ENCODE assay signal across 8 cellular contexts in the genomic region with DNA sequence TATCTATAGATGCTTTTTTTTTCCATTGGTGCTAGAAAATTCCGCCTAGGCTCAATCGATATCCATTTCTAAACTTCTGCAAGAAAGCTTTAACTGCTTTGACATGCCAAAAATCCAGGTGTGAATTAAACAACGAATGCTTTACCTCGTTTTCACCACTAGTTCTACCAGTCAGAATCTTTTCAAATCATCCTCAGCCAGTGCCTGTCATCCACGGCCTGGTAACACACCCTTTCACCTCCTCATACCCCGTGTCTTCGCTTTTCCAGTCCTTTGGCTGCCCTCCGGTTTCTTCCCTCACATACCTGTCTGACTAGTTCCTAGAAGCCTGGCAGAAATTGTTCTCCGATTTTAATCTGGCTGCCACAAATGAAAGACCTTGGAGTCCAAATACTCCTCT. TPM values are rescaled to one million over a fixed set of nuclear protein-coding genes. Genes with fewer than 3 reads are reported as not detected.
DNase-seq lines count a peak whose midpoint lies in the region; ATAC-seq, FAIRE-seq and TF ChIP-seq lines count a peak whose summit lies in the region.

No MANE protein-coding gene starts in this region.

- CTCF ChIA-PET in GM12878 (lab: Yijun Ruan, JAX) = interaction anchor here (1.1 to 1.6 kb wide), 3 partner anchors 9 to 136 kb away, joined by 4 to 10 read pairs (median 4); a partner anchor contains a TSS

- H2AFZ ChIP-seq in GM12878 (ENCODE audit: control insufficient read depth, low read depth, low read length) = no peak overlapping the region

- no peaks in the 10 kb centered on the region for H3K9me3 Mint-ChIP-seq in memory B cell

- H4K20me1 ChIP-seq in GM12878 (ENCODE audit: control insufficient read depth, insufficient read depth) = no peaks in the 10 kb centered on the region

- ATAC-seq in GM12878 = peak; percentile 50
- peak; percentile 33 for ATAC-seq in memory B cell (ENCODE audit: low read depth)
- ATAC-seq in HG03039 (IDR thresholded peaks at IDR 0.05; ENCODE audit: unreplicated experiment) = no peak
- ATAC-seq in GM18909 (IDR thresholded peaks at IDR 0.05; ENCODE audit: poor library complexity, unreplicated experiment) = no peak

- SMC1A ChIA-PET in GM12878 (lab: Charles Lee; ENCODE audit: uncharacterized antibody, unreplicated experiment) = interaction anchor here (1.0 to 2.8 kb wide), 3 partner anchors 35 to 119 kb away, joined by 3 to 12 read pairs (median 8); a partner anchor contains a TSS

- TF ChIP-seq EP300 in GM12878 (IDR thresholded peaks at IDR 0.05; ENCODE audit: borderline replicate concordance in 1 of 2, control insufficient read depth in 1 of 2, low read depth in 2 of 2, low read length in 2 of 2) = no peak

- TF ChIP-seq CTCF in LNCaP clone FGC (IDR thresholded peaks at IDR 0.05; ENCODE audit: control insufficient read depth, extremely low read depth, insufficient read depth) (peak; percentile 25; the same call in 1 of the 2 replicates), GM12878 (IDR thresholded peaks at IDR 0.05 in 2 of 3, conservative IDR thresholded peaks at IDR 0.05 in 1 of 3; ENCODE audit: control insufficient read depth in 2 of 3, extremely low read depth in 1 of 3, insufficient read depth in 1 of 3, low read depth in 3 of 3, low read length in 3 of 3) (0 out of 6 replicates have a peak, but pooled peaks of 1 of the 3 experiments have one; percentile 24)

- intact Hi-C loops in GM12878 (cut with micrococcal nuclease; ENCODE audit: unreplicated experiment) = loop anchor here (10.0 kb wide), 1 partner anchor 132 kb away; no protein-coding TSS in a partner anchor

- H3K4me2 ChIP-seq in GM12878 (ENCODE audit: control insufficient read depth, insufficient read depth) = no peak overlapping the region

- H3K4me3 ChIP-seq in LNCaP clone FGC (ENCODE audit: low read depth, low read length) (peak overlapping the region; percentile 68), GM12878 (no peak overlapping the region)

- no peak for TF ChIP-seq POLR2A in GM12878 (IDR thresholded peaks at IDR 0.05; ENCODE audit: low read depth, low read length)

- H3K9ac ChIP-seq in GM12878 (ENCODE audit: control insufficient read depth, insufficient read depth, low read length) = no peak overlapping the region

- no peaks in the 10 kb centered on the region; a peak in 1 of 4 replicates for H3K27me3 ChIP-seq in GM12878 (replicated peaks in 1 of 2; ENCODE audit: control insufficient read depth in 2 of 2, insufficient read depth in 2 of 2, low read length in 1 of 2)

- POLR2A ChIA-PET in GM12878 (lab: Charles Lee) = no interaction called here

- H3K36me3 ChIP-seq in GM12878 (ENCODE audit: control insufficient read depth in 2 of 2, insufficient read depth in 2 of 2, low read length in 1 of 2) = no peaks in the 10 kb centered on the region

- H3K4me1 ChIP-seq in GM12878 (ENCODE audit: control insufficient read depth, insufficient read depth, low read length) = peaks cover 4% of the 10 kb centered on the region

- BruUV-seq in GM12878 (replicated peaks; lab: Mats Ljungman, UMichigan) = no TSS peak

- in situ Hi-C loops in G401 (cut with HindIII; ENCODE audit: low sequenced_read_pairs) = no loop called here
- in situ Hi-C loops in GM12878 (cut with MboI) = no loop called here

- no peaks in the 10 kb centered on the region for H3K9me3 ChIP-seq in GM12878 (replicated peaks; ENCODE audit: control insufficient read depth, insufficient read depth, low read length)

- RAD21 ChIA-PET in GM12878 (lab: Charles Lee; ENCODE audit: unreplicated experiment) = interaction anchor here (0.6 kb wide), 1 partner anchor 686 kb away, joined by 3 read pairs; no protein-coding TSS in a partner anchor

- no peaks in the 10 kb centered on the region for H3K27me3 Mint-ChIP-seq in memory B cell

- WGBS in GM12878 (ENCODE audit: insufficient coverage, insufficient replicate concordance, low lambda C conversion rate, missing lambda C conversion rate) = 36% methylated on average over 9 of the region's 9 CpGs

- no peak for FAIRE-seq in GM12878 (lab: Jason Lieb, UNC)

- peaks cover 11% of the 10 kb centered on the region for H3K4me1 Mint-ChIP-seq in memory B cell

- peak overlapping the region; percentile 10 for H3K4me3 Mint-ChIP-seq in memory B cell

- no peaks in the 10 kb centered on the region for H3K79me2 ChIP-seq in GM12878 (ENCODE audit: control insufficient read depth, insufficient read depth, low read length)

- peak overlapping the region; percentile 86 for H3K27ac Mint-ChIP-seq in memory B cell

- TF ChIP-seq RAD21 in GM12878 (IDR thresholded peaks at IDR 0.05; ENCODE audit: insufficient read depth, low read depth, low read length) = no peak

- H3K36me3 Mint-ChIP-seq in memory B cell = no peaks in the 10 kb centered on the region

- DNase-seq in G401 (ENCODE audit: low spot score) = peak; percentile 59
- peak; percentile 90 for DNase-seq in LNCaP clone FGC (ENCODE audit: low read depth)
- no peak for DNase-seq in GM12878 (ENCODE audit: low read depth, low spot score)
- DNase-seq in memory B cell (ENCODE audit: low spot score in 2 of 2) = peak in 1 of 2 donors; percentile 20
- DNase-seq in COLO668 (lab: John Stamatoyannopoulos, UW; ENCODE audit: unreplicated experiment) = no peak
- no peak for DNase-seq in OCI-M2 (lab: John Stamatoyannopoulos, UW; ENCODE audit: unreplicated experiment)

- H3K27ac ChIP-seq in GM12878 (ENCODE audit: control insufficient read depth, insufficient read depth) = no peak overlapping the region

TF ChIP-seq in GM12878, 131 proteins besides CTCF, POLR2A, EP300 and RAD21:
- TF ChIP-seq FOS (IDR thresholded peaks at IDR 0.05; ENCODE audit: borderline replicate concordance, extremely low read depth, insufficient read length) = no peak
- TF ChIP-seq, protein P1, sequence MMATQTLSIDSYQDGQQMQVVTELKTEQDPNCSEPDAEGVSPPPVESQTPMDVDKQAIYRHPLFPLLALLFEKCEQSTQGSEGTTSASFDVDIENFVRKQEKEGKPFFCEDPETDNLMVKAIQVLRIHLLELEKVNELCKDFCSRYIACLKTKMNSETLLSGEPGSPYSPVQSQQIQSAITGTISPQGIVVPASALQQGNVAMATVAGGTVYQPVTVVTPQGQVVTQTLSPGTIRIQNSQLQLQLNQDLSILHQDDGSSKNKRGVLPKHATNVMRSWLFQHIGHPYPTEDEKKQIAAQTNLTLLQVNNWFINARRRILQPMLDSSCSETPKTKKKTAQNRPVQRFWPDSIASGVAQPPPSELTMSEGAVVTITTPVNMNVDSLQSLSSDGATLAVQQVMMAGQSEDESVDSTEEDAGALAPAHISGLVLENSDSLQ (IDR thresholded peaks at IDR 0.05) = 0 out of 2 replicates have a peak, but pooled peaks have one; percentile 21
TF ChIP-seq in GM12878: peak in this region for 1.

RNA-seq across cellular contexts. Expression of a gene that starts 1.4 kb away (rescaled TPM):
- 20.7 and 38.5 TPM in 2 replicates for total RNA-seq in G401 (2014; rRNA removed; shearing (Covaris generic))
- 47.9 and 54.4 TPM in 2 replicates for total RNA-seq in GM12878 (2013; cell fraction: nucleolus; rRNA removed)
- total RNA-seq in GM12878 (2014; rRNA removed) (1.7 and 2.0 TPM in 2 replicates), GM12878 (2014; rRNA removed; fragmentation: Illumina TruSeq; extraction: Trizol) (1.9 and 2.1 TPM in 2 replicates), GM12878 (2021) (3.1 and 5.2 TPM in 2 replicates)
- 3.9 TPM for polyA plus RNA-seq in GM12878 (2011; ENCODE audit: low read depth)
- polyA plus RNA-seq in GM12878 (2011; rRNA removed) (12.9 and 16.3 TPM in 2 replicates), GM12878 (2014; fragmentation: Illumina TruSeq; extraction: Trizol) (3.6 and 4.2 TPM in 2 replicates), GM12878 (2014; fragmentation: Nextera tagmentation; extraction: Ambion mirVana) (under 1 TPM; 0.50 to 0.64 TPM), GM12878 (2014; rRNA removed) (2.9 and 3.6 TPM in 2 replicates), GM12878 (2016; fragmentation: Nextera tagmentation; extraction: Ambion mirVana) (1 to 10 TPM; 1.5 to 2.4 TPM)
- polyA plus RNA-seq in GM12878 (2011; cell fraction: cytosol; rRNA removed) = 18.6 and 19.4 TPM in 2 replicates
- 96.2 and 117 TPM in 2 replicates for polyA plus RNA-seq in GM12878 (2011; cell fraction: nucleus; rRNA removed)
- 4.9 and 5.4 TPM in 2 replicates for polyA plus RNA-seq in GM12878 (2012)
- polyA minus RNA-seq in GM12878 (2011; rRNA and poly(A)+ RNA removed) = 10.8 and 12.0 TPM in 2 replicates
- 7.2 and 9.0 TPM in 2 replicates for polyA minus RNA-seq in GM12878 (2011; cell fraction: cytosol; rRNA and poly(A)+ RNA removed)
- polyA minus RNA-seq in GM12878 (2011; cell fraction: nucleus; rRNA and poly(A)+ RNA removed) = 5.4 and 9.3 TPM in 2 replicates

RNA-seq across cellular contexts. Expression of a gene that starts 36.5 kb away (rescaled TPM):
- total RNA-seq in G401 (2014; rRNA removed; shearing (Covaris generic)) = 292 and 302 TPM in 2 replicates
- 166 and 176 TPM in 2 replicates for total RNA-seq in GM12878 (2013; cell fraction: nucleolus; rRNA removed)
- total RNA-seq in GM12878 (2014; rRNA removed) (203 and 209 TPM in 2 replicates), GM12878 (2014; rRNA removed; fragmentation: Illumina TruSeq; extraction: Trizol) (126 and 139 TPM in 2 replicates), GM12878 (2021) (134 and 135 TPM in 2 replicates)
- polyA plus RNA-seq in GM12878 (2011; ENCODE audit: low read depth) = 70.7 TPM
- polyA plus RNA-seq in GM12878 (2011; rRNA removed) (175 and 192 TPM in 2 replicates), GM12878 (2014; fragmentation: Illumina TruSeq; extraction: Trizol) (146 and 160 TPM in 2 replicates), GM12878 (2014; fragmentation: Nextera tagmentation; extraction: Ambion mirVana) (100 to 1,000 TPM in 1 of 2 experiments, 10 to 100 TPM in 1; 65.4 to 101 TPM), GM12878 (2014; rRNA removed) (103 and 113 TPM in 2 replicates), GM12878 (2016; fragmentation: Nextera tagmentation; extraction: Ambion mirVana) (100 to 1,000 TPM; 138 to 151 TPM)
- 159 and 184 TPM in 2 replicates for polyA plus RNA-seq in GM12878 (2011; cell fraction: cytosol; rRNA removed)
- polyA plus RNA-seq in GM12878 (2011; cell fraction: nucleus; rRNA removed) = 112 and 153 TPM in 2 replicates
- polyA plus RNA-seq in GM12878 (2012) = 108 and 148 TPM in 2 replicates
- polyA minus RNA-seq in GM12878 (2011; rRNA and poly(A)+ RNA removed) = 250 and 302 TPM in 2 replicates
- polyA minus RNA-seq in GM12878 (2011; cell fraction: cytosol; rRNA and poly(A)+ RNA removed) = 74.3 and 110 TPM in 2 replicates
- polyA minus RNA-seq in GM12878 (2011; cell fraction: nucleus; rRNA and poly(A)+ RNA removed) = 65.3 and 71.5 TPM in 2 replicates

Comparison
In these comparisons a context has a peak if more than half of its experiments do, and no peak if none do; other contexts are left out.
1. DNase-seq: peak in G401 (single experiment) and LNCaP clone FGC (single experiment); none in GM12878 (single experiment), COLO668 (single experiment) and OCI-M2 (single experiment).
2. ATAC-seq: peak in GM12878 (single experiment) and memory B cell (single experiment); none in HG03039 (single experiment) and GM18909 (single experiment).